8 cellular contexts compared by ENCODE assay signal in the genomic region with DNA sequence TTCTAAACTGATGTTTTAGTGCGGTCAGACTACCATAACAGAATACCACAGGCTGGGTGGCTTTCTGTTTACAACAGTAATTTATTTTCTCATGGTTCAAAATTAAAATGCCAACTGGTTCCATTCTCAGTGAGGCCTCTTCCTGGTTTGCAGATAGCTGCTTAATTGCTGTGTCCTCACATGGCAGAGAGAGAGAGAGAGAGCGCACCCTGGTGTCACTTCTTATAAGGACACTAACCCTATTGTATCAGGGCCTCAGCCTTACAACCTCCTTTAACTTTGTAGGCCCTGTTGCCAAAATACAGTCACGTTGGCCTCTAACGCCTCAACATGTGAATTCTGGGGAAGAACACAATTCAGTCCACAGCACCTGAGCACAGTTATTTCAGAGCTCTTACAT. TPM values are rescaled to one million over a fixed set of nuclear protein-coding genes. Genes with fewer than 3 reads are reported as not detected.
DNase-seq lines count a peak whose midpoint lies in the region; ATAC-seq and TF ChIP-seq lines count a peak whose summit lies in the region.

No MANE protein-coding gene starts in this region.

- H3K4me3 Mint-ChIP-seq in activated naive CD8-positive, alpha-beta T cell treated with anti-CD3 and anti-CD28 coated beads for 36 hours, result no peak overlapping the region
- H3K4me3 Mint-ChIP-seq in activated naive CD8-positive, alpha-beta T cell treated with anti-CD3 and anti-CD28 coated beads, Interleukin-2, amount 50 U/mL, for 24 hours, result no peak overlapping the region
- no peak overlapping the region for H3K4me3 Mint-ChIP-seq in progenitor cell of endocrine pancreas (ENCODE audit: low read depth)

- POLR2A ChIA-PET in HEK293T (lab: Yijun Ruan, JAX), result no interaction called here

- peaks cover 2% of the 10 kb centered on the region for H3K9me3 Mint-ChIP-seq in activated naive CD8-positive, alpha-beta T cell treated with anti-CD3 and anti-CD28 coated beads for 36 hours
- H3K9me3 Mint-ChIP-seq in activated naive CD8-positive, alpha-beta T cell treated with anti-CD3 and anti-CD28 coated beads, Interleukin-2, amount 50 U/mL, for 24 hours, result no peaks in the 10 kb centered on the region
- H3K9me3 Mint-ChIP-seq in progenitor cell of endocrine pancreas (ENCODE audit: low read depth), result peaks cover 8% of the 10 kb centered on the region

- in situ Hi-C loops in astrocyte of the spinal cord (cut with HindIII; ENCODE audit: low sequenced_read_pairs), result no loop called here

- H3K4me3 ChIP-seq in NB4 (ENCODE audit: low read depth, low read length), result no peak overlapping the region
- H3K4me3 ChIP-seq in astrocyte of the spinal cord (ENCODE audit: low read depth, low read length), result no peak overlapping the region

- no peak overlapping the region for H3K27ac Mint-ChIP-seq in activated naive CD8-positive, alpha-beta T cell treated with anti-CD3 and anti-CD28 coated beads for 36 hours
- no peak overlapping the region for H3K27ac Mint-ChIP-seq in activated naive CD8-positive, alpha-beta T cell treated with anti-CD3 and anti-CD28 coated beads, Interleukin-2, amount 50 U/mL, for 24 hours
- H3K27ac Mint-ChIP-seq in progenitor cell of endocrine pancreas, result no peak overlapping the region

- H3K36me3 Mint-ChIP-seq in activated naive CD8-positive, alpha-beta T cell treated with anti-CD3 and anti-CD28 coated beads for 36 hours, result no peaks in the 10 kb centered on the region
- no peaks in the 10 kb centered on the region for H3K36me3 Mint-ChIP-seq in activated naive CD8-positive, alpha-beta T cell treated with anti-CD3 and anti-CD28 coated beads, Interleukin-2, amount 50 U/mL, for 24 hours (ENCODE audit: low read depth)
- no peaks in the 10 kb centered on the region for H3K36me3 Mint-ChIP-seq in progenitor cell of endocrine pancreas (ENCODE audit: insufficient read depth)

- no peak for TF ChIP-seq POLR2A in NB4 (IDR thresholded peaks at IDR 0.05; ENCODE audit: extremely low read depth, insufficient read length)

- H3K27me3 Mint-ChIP-seq in activated naive CD8-positive, alpha-beta T cell treated with anti-CD3 and anti-CD28 coated beads for 36 hours, result peaks cover 4% of the 10 kb centered on the region
- H3K27me3 Mint-ChIP-seq in activated naive CD8-positive, alpha-beta T cell treated with anti-CD3 and anti-CD28 coated beads, Interleukin-2, amount 50 U/mL, for 24 hours, result no peaks in the 10 kb centered on the region
- no peaks in the 10 kb centered on the region for H3K27me3 Mint-ChIP-seq in progenitor cell of endocrine pancreas

- intact Hi-C loops in Right ventricle myocardium inferior (cut with DNase I), result no loop called here

- H3K4me1 Mint-ChIP-seq in activated naive CD8-positive, alpha-beta T cell treated with anti-CD3 and anti-CD28 coated beads for 36 hours, result no peaks in the 10 kb centered on the region
- H3K4me1 Mint-ChIP-seq in activated naive CD8-positive, alpha-beta T cell treated with anti-CD3 and anti-CD28 coated beads, Interleukin-2, amount 50 U/mL, for 24 hours, result no peaks in the 10 kb centered on the region
- no peaks in the 10 kb centered on the region for H3K4me1 Mint-ChIP-seq in progenitor cell of endocrine pancreas (ENCODE audit: low read depth)

- TF ChIP-seq CTCF in NB4 (IDR thresholded peaks at IDR 0.05; ENCODE audit: low read depth, low read length) (peak; percentile 35), astrocyte of the spinal cord (IDR thresholded peaks at IDR 0.05; ENCODE audit: low read depth, low read length) (peak; percentile 37), progenitor cell of endocrine pancreas (IDR thresholded peaks at IDR 0.05; ENCODE audit: unreplicated experiment) (peak; percentile 39)

- peak; percentile 13 for DNase-seq in activated naive CD8-positive, alpha-beta T cell treated with anti-CD3 and anti-CD28 coated beads for 36 hours
- no peak for DNase-seq in activated naive CD8-positive, alpha-beta T cell treated with anti-CD3 and anti-CD28 coated beads, Interleukin-2, amount 50 U/mL, for 24 hours
- DNase-seq in HEK293T (ENCODE audit: extremely low spot score) (peak; percentile 46), NB4 (ENCODE audit: low read depth) (peak; percentile 62), astrocyte of the spinal cord (ENCODE audit: low read depth, low spot score) (peak; percentile 28), progenitor cell of endocrine pancreas (ENCODE audit: low spot score, unreplicated experiment) (no peak), T-helper 9 cell (no peak), Right ventricle myocardium inferior (ENCODE audit: missing footprints) (no peak)

- CTCF ChIA-PET in HEK293T (lab: Yijun Ruan, JAX), result interaction anchor here (0.5 to 1.3 kb wide), 5 partner anchors 25 to 62 kb away, joined by 3 to 5 read pairs (median 3); no protein-coding TSS in a partner anchor

- ATAC-seq in activated naive CD8-positive, alpha-beta T cell treated with anti-CD3 and anti-CD28 coated beads, Interleukin-2, amount 50 U/mL, for 24 hours, result no peak
- ATAC-seq in Right ventricle myocardium inferior, result no peak

TF ChIP-seq in HEK293T, 16 proteins besides CTCF, POLR2A, EP300 and RAD21:
- TF ChIP-seq NFRKB (IDR thresholded peaks at IDR 0.05) (no peak), CTBP1 (IDR thresholded peaks at IDR 0.05; ENCODE audit: borderline replicate concordance) (no peak), LEF1 (IDR thresholded peaks at IDR 0.05; ENCODE audit: borderline replicate concordance) (no peak), SUZ12 (IDR thresholded peaks at IDR 0.05) (no peak), L3MBTL2 (conservative IDR thresholded peaks at IDR 0.05) (0 out of 2 replicates have a peak, but pooled peaks have one; percentile 21), FOXM1 (IDR thresholded peaks at IDR 0.05; ENCODE audit: borderline replicate concordance) (no peak), FOXK2 (IDR thresholded peaks at IDR 0.05) (no peak)

RNA-seq across cellular contexts. Expression of a gene that starts 37.5 kb away (rescaled TPM):
- not detected for total RNA-seq in activated naive CD8-positive, alpha-beta T cell treated with anti-CD3 and anti-CD28 coated beads for 36 hours
- 4.9 and 5.5 TPM in 2 replicates for total RNA-seq in progenitor cell of endocrine pancreas
- total RNA-seq in Right ventricle myocardium inferior, result 0.35 TPM

Comparison
In these comparisons a context has a peak if more than half of its experiments do, and no peak if none do; other contexts are left out.
1. DNase-seq: peak in activated naive CD8-positive, alpha-beta T cell treated with anti-CD3 and anti-CD28 coated beads for 36 hours (single experiment), HEK293T (single experiment), NB4 (single experiment) and astrocyte of the spinal cord (single experiment); none in activated naive CD8-positive, alpha-beta T cell treated with anti-CD3 and anti-CD28 coated beads, Interleukin-2, amount 50 U/mL, for 24 hours (single experiment), progenitor cell of endocrine pancreas (single experiment), T-helper 9 cell (single experiment) and Right ventricle myocardium inferior (single experiment).
2. Peak in every context shown above with its lines, with median percentiles within 50 percentile points of each other: CTCF ChIP-seq.